18 cellular contexts compared by ENCODE assay signal in the genomic region with DNA sequence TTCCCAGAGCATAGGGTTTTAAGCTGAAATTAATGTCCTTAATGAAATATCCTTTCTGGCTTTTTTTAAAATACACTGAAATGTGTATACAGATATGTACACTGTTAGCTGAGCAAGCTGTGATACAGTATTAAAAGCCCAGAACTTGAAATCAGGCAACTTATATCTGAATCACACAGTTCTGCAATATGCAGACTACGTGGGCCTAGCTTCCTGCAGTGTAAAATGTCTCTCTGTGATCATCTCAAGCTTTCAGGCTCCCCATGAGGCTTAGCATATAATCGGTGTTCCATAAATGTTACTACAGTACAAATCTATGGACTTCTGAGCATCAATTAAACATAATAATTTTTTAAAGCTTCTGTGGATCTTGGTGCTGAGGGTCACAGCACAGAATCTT. TPM values are rescaled to one million over a fixed set of nuclear protein-coding genes. Genes with fewer than 3 reads are reported as not detected.
DNase-seq lines count a peak whose midpoint lies in the region; ATAC-seq, FAIRE-seq and TF ChIP-seq lines count a peak whose summit lies in the region.
"Had no signal": no experiment of that assay in that cellular context is flagged by ENCODE, and none has a peak within 500 bp of the region (broad histone marks: within the 10 kb centered on the region; RNA-seq: fewer than 3 reads in every experiment).

No MANE protein-coding gene starts in this region.

- H3K9ac ChIP-seq in astrocyte (ENCODE audit: low read length): no peak overlapping the region

- no peaks in the 10 kb centered on the region for H3K9me3 ChIP-seq in astrocyte (ENCODE audit: insufficient read depth, low read depth, low read length)
- H3K9me3 ChIP-seq: lower lobe of right lung, Peyer's patch had no signal

- H3K4me3 Mint-ChIP-seq in activated T-cell treated with anti-CD3 and anti-CD28 coated beads, Interleukin-2, amount 50 U/mL, for 24 hours: peak overlapping the region; percentile 67
- H3K4me3 Mint-ChIP-seq in astrocyte (ENCODE audit: unreplicated experiment): no peak overlapping the region
- H3K4me3 Mint-ChIP-seq in mesothelial cell of epicardium: no peak overlapping the region
- H3K4me3 Mint-ChIP-seq: activated B cell treated with CpG ODN at 0.5 μM for 24 hours, neural crest cell had no signal

- H3K4me3 ChIP-seq in astrocyte (ENCODE audit: insufficient read depth, low read depth, low read length): no peak overlapping the region
- H3K4me3 ChIP-seq: lower lobe of right lung, Peyer's patch had no signal

- peak overlapping the region; percentile 92 for H3K27ac Mint-ChIP-seq in activated T-cell treated with anti-CD3 and anti-CD28 coated beads, Interleukin-2, amount 50 U/mL, for 24 hours
- no peak overlapping the region for H3K27ac Mint-ChIP-seq in astrocyte (ENCODE audit: unreplicated experiment)
- no peak overlapping the region for H3K27ac Mint-ChIP-seq in mesothelial cell of epicardium
- H3K27ac Mint-ChIP-seq: activated B cell treated with CpG ODN at 0.5 μM for 24 hours had no signal

- no peak for FAIRE-seq in astrocyte (lab: Jason Lieb, UNC)
- FAIRE-seq: H1 had no signal

- H3K36me3 ChIP-seq in astrocyte (ENCODE audit: insufficient read depth, low read length): no peaks in the 10 kb centered on the region
- H3K36me3 ChIP-seq: lower lobe of right lung, Peyer's patch had no signal

- peak overlapping the region; percentile 71 for H3K4me2 ChIP-seq in astrocyte (ENCODE audit: low read length)

- no peaks in the 10 kb centered on the region for H3K9me3 Mint-ChIP-seq in activated T-cell treated with anti-CD3 and anti-CD28 coated beads, Interleukin-2, amount 50 U/mL, for 24 hours
- H3K9me3 Mint-ChIP-seq in astrocyte (ENCODE audit: unreplicated experiment) (peaks cover 3% of the 10 kb centered on the region), mesothelial cell of epicardium (no peaks in the 10 kb centered on the region)
- H3K9me3 Mint-ChIP-seq: activated B cell treated with CpG ODN at 0.5 μM for 24 hours had no signal

- TF ChIP-seq CTCF in astrocyte (IDR thresholded peaks at IDR 0.05; ENCODE audit: insufficient read depth, low read depth, low read length) (no peak), mesothelial cell of epicardium (IDR thresholded peaks at IDR 0.05; ENCODE audit: unreplicated experiment) (no peak)

- no peaks in the 10 kb centered on the region for H3K79me2 ChIP-seq in astrocyte (ENCODE audit: insufficient read depth, low read length)

- H2AFZ ChIP-seq in astrocyte (ENCODE audit: low read depth, low read length): no peak overlapping the region

- H3K4me1 Mint-ChIP-seq in activated T-cell treated with anti-CD3 and anti-CD28 coated beads, Interleukin-2, amount 50 U/mL, for 24 hours (ENCODE audit: low read depth): peaks cover 39% of the 10 kb centered on the region
- H3K4me1 Mint-ChIP-seq in astrocyte (ENCODE audit: low read depth, unreplicated experiment) (peaks cover 7% of the 10 kb centered on the region), mesothelial cell of epicardium (peaks cover 3% of the 10 kb centered on the region)
- H3K4me1 Mint-ChIP-seq: activated B cell treated with CpG ODN at 0.5 μM for 24 hours, neural crest cell had no signal

- H3K4me1 ChIP-seq in astrocyte (ENCODE audit: insufficient read depth, low read length): peaks cover 3% of the 10 kb centered on the region
- H3K4me1 ChIP-seq: lower lobe of right lung, Peyer's patch had no signal

- peaks cover 8% of the 10 kb centered on the region for H3K27me3 Mint-ChIP-seq in activated T-cell treated with anti-CD3 and anti-CD28 coated beads, Interleukin-2, amount 50 U/mL, for 24 hours
- no peaks in the 10 kb centered on the region for H3K27me3 Mint-ChIP-seq in astrocyte (ENCODE audit: low read depth, unreplicated experiment)
- H3K27me3 Mint-ChIP-seq in mesothelial cell of epicardium (ENCODE audit: low read depth): peaks cover 16% of the 10 kb centered on the region

- ATAC-seq in HG03378 (IDR thresholded peaks at IDR 0.05; ENCODE audit: unreplicated experiment): peak; percentile 7
- peak; percentile 58 for ATAC-seq in stimulated activated naive CD8-positive, alpha-beta T cell treated with anti-CD3 and anti-CD28 coated beads, Interleukin-15, Interleukin-2, amounts not matched to agents 100 U/mL and 50 U/mL, for 24 hours
- ATAC-seq: lower lobe of right lung, right cardiac atrium had no signal

- no peaks in the 10 kb centered on the region for H4K20me1 ChIP-seq in astrocyte (ENCODE audit: insufficient read depth, low read length)

- no peaks in the 10 kb centered on the region for H3K27me3 ChIP-seq in astrocyte (ENCODE audit: insufficient read depth, low read length)
- H3K27me3 ChIP-seq: Peyer's patch had no signal

- peak overlapping the region; percentile 2 for H3K27ac ChIP-seq in astrocyte (ENCODE audit: low read depth, low read length)
- H3K27ac ChIP-seq: lower lobe of right lung, Peyer's patch had no signal

- no peak for DNase-seq in activated T-cell treated with anti-CD3 and anti-CD28 coated beads, Interleukin-2, amount 50 U/mL, for 24 hours
- DNase-seq in activated T-cell treated with anti-CD3 and anti-CD28 coated beads for 4 hours: no peak
- no peak for DNase-seq in astrocyte (ENCODE audit: low read depth)
- DNase-seq in stimulated activated naive CD8-positive, alpha-beta T cell treated with anti-CD3 and anti-CD28 coated beads, Interleukin-15, Interleukin-2, amounts not matched to agents 100 U/mL and 50 U/mL, for 24 hours: no peak
- no peak for DNase-seq in NCI-H187 (lab: John Stamatoyannopoulos, UW)
- DNase-seq in mesothelial cell of epicardium (ENCODE audit: low spot score in 2 of 2, unreplicated experiment in 2 of 2): no peak
- DNase-seq in stimulated activated CD4-positive, alpha-beta T cell treated with anti-CD3 and anti-CD28 coated beads, Interleukin-12 subunit alpha, Interleukin-12 subunit beta, amount 100 ng/mL, for 4 hours: no peak
- DNase-seq: activated B cell treated with CpG ODN at 0.5 μM for 24 hours; effector memory CD4-positive, alpha-beta T cell; lower lobe of right lung; NCI-H2029; NCI-H526 treated with DMSO at 0.1 percent for 48 hours; Peyer's patch; right cardiac atrium; stimulated activated naive CD4-positive, alpha-beta T cell had no signal

- no peaks in the 10 kb centered on the region for H3K36me3 Mint-ChIP-seq in activated T-cell treated with anti-CD3 and anti-CD28 coated beads, Interleukin-2, amount 50 U/mL, for 24 hours (ENCODE audit: low read depth)
- no peaks in the 10 kb centered on the region for H3K36me3 Mint-ChIP-seq in astrocyte (ENCODE audit: low read depth, unreplicated experiment)
- no peaks in the 10 kb centered on the region for H3K36me3 Mint-ChIP-seq in mesothelial cell of epicardium

RNA-seq across cellular contexts. Expression of a gene that starts 8.2 kb away (rescaled TPM):
- total RNA-seq in astrocyte: 1.2 TPM in 2 replicates
- 1.6 to 2.3 TPM (median 2.2 TPM) in 3 replicates for total RNA-seq in mesothelial cell of epicardium
- total RNA-seq: Peyer's patch had no signal

RNA-seq across cellular contexts. Expression of a gene that starts 8.9 kb away (rescaled TPM):
- total RNA-seq in astrocyte (24.9 and 25.1 TPM in 2 replicates), mesothelial cell of epicardium (22.8 to 24.4 TPM (median 24.0 TPM) in 3 replicates)
